Comparison of ENCODE assay signal across 1 cellular context in genomic region chr20:44979090-44979621, GRCh38.
TF ChIP-seq lines count a peak whose summit lies in the region.

No MANE protein-coding gene starts in this region.

TF ChIP-seq in GM12878, 131 proteins besides CTCF, POLR2A, EP300 and RAD21 (continued from another document and continues in another):
- TF ChIP-seq E4F1 (IDR thresholded peaks at IDR 0.05; ENCODE audit: borderline replicate concordance, partially characterized antibody), result no peak
- TF ChIP-seq CHD4 (IDR thresholded peaks at IDR 0.05), result 0 out of 2 replicates have a peak, but pooled peaks have one; percentile 56
- peak; percentile 55; the same call in 1 of the 2 replicates for TF ChIP-seq CBFB (IDR thresholded peaks at IDR 0.05; ENCODE audit: low read depth)
- TF ChIP-seq ESRRA (IDR thresholded peaks at IDR 0.05; ENCODE audit: low read length), result no peak
- no peak for TF ChIP-seq SKIL (IDR thresholded peaks at IDR 0.05; ENCODE audit: low read depth, poor library complexity, severe bottlenecking)
- peak; percentile 56 for TF ChIP-seq USF2 (IDR thresholded peaks at IDR 0.05; ENCODE audit: borderline replicate concordance, low read depth, low read length)
- no peak for TF ChIP-seq ZNF217 (IDR thresholded peaks at IDR 0.05)
- no peak for TF ChIP-seq ZBTB33 (IDR thresholded peaks at IDR 0.05)
- no peak for TF ChIP-seq PAX8 (IDR thresholded peaks at IDR 0.05)
- no peak for TF ChIP-seq SMARCA5 (IDR thresholded peaks at IDR 0.05)
- no peak for TF ChIP-seq RB1 (IDR thresholded peaks at IDR 0.05; ENCODE audit: borderline replicate concordance)
- TF ChIP-seq BHLHE40 (IDR thresholded peaks at IDR 0.05; ENCODE audit: borderline replicate concordance in 1 of 2, low read depth in 2 of 2, low read length in 1 of 2), result no peak; a peak in 1 of 4 replicates
- no peak for TF ChIP-seq HCFC1 (IDR thresholded peaks at IDR 0.05; ENCODE audit: low read length)
- TF ChIP-seq POLR2AphosphoS5 (IDR thresholded peaks at IDR 0.05; ENCODE audit: low read length), result peak; percentile 50; the same call in 1 of the 2 replicates
- TF ChIP-seq ZBTB4 (CRISPR knock-in tag; IDR thresholded peaks at IDR 0.05), result no peak
- TF ChIP-seq NKRF (conservative IDR thresholded peaks at IDR 0.05), result no peak
- TF ChIP-seq POLR2AphosphoS2 (IDR thresholded peaks at IDR 0.05; ENCODE audit: low read depth, low read length), result no peak
- no peak for TF ChIP-seq IRF4 (IDR thresholded peaks at IDR 0.05; ENCODE audit: low read depth, low read length)
- TF ChIP-seq NR2F1 (conservative IDR thresholded peaks at IDR 0.05), result no peak
- TF ChIP-seq HDGF (IDR thresholded peaks at IDR 0.05), result no peak
- no peak for TF ChIP-seq RELA (IDR thresholded peaks at IDR 0.05; ENCODE audit: borderline replicate concordance, partially characterized antibody)
- TF ChIP-seq NFXL1 (IDR thresholded peaks at IDR 0.05; ENCODE audit: borderline replicate concordance), result no peak
- TF ChIP-seq ASH2L (IDR thresholded peaks at IDR 0.05; ENCODE audit: borderline replicate concordance, low read depth), result no peak
- no peak for TF ChIP-seq CHD1 (IDR thresholded peaks at IDR 0.05; ENCODE audit: low read depth, low read length)
- TF ChIP-seq MEF2A (IDR thresholded peaks at IDR 0.05; ENCODE audit: insufficient read depth, low read depth, low read length), result no peak
- no peak for TF ChIP-seq ZNF592 (IDR thresholded peaks at IDR 0.05)
- no peak for TF ChIP-seq MAX (IDR thresholded peaks at IDR 0.05; ENCODE audit: low read depth, low read length)
- TF ChIP-seq SIN3A (IDR thresholded peaks at IDR 0.05; ENCODE audit: low read depth, low read length), result no peak
- no peak for TF ChIP-seq EGR1 (IDR thresholded peaks at IDR 0.05; ENCODE audit: borderline replicate concordance in 1 of 2, low read depth in 2 of 2, low read length in 2 of 2)
- TF ChIP-seq HDAC2 (IDR thresholded peaks at IDR 0.05), result no peak
- TF ChIP-seq USF1 (IDR thresholded peaks at IDR 0.05; ENCODE audit: borderline replicate concordance, extremely low read length, insufficient read depth, low read depth, low read length), result peak; percentile 40
- no peak for TF ChIP-seq STAT1 (conservative IDR thresholded peaks at IDR 0.05)
- no peak for TF ChIP-seq TCF3 (IDR thresholded peaks at IDR 0.05; ENCODE audit: borderline replicate concordance, insufficient read depth, low read depth, low read length)
- no peak for TF ChIP-seq JUND (IDR thresholded peaks at IDR 0.05; ENCODE audit: low read depth, low read length)
- no peak for TF ChIP-seq FOXK2 (IDR thresholded peaks at IDR 0.05)
- TF ChIP-seq JUNB (IDR thresholded peaks at IDR 0.05), result no peak
- no peak for TF ChIP-seq CBX5 (IDR thresholded peaks at IDR 0.05; ENCODE audit: low read depth)
- peak; percentile 12; the same call in 1 of the 2 replicates for TF ChIP-seq ZBTB40 (IDR thresholded peaks at IDR 0.05; ENCODE audit: borderline replicate concordance)
